ENCODE assay signal across 8 cellular contexts in the genomic region with DNA sequence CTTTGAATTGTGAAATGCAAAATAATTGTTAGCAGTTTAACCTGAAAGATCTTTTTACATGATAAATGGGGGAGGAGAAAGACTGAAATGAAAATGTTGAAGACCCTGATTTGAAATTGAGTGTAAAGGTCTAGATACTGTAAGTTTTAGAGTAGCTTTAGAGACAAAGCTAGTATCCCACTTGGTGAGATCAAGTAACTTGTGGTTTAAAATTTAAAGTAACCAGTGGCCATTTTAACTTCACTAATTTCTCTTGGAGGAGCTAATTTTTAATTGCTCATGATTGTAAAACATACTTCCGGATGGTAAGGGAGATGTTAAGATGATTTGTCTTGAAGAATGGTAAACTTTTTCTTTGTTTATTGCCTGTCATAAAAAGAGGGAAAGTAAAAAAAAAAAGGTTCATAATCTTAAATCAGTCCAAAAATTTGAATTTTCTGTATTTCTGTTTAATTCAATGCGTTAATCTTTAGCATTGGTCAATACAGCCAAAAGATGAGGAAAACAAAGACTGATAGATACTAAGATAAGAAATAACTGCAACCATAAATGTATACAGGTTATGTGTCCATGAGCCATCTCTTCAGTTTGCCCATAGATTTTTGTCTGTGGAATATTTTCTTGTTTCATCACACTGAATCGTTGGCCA. TPM values are rescaled to one million over a fixed set of nuclear protein-coding genes. Genes with fewer than 3 reads are reported as not detected.
DNase-seq lines count a peak whose midpoint lies in the region; ATAC-seq and TF ChIP-seq lines count a peak whose summit lies in the region.

No MANE protein-coding gene starts in this region.

- no peaks in the 10 kb centered on the region for H3K9me3 Mint-ChIP-seq in Caco-2 (ENCODE audit: unreplicated experiment)

- in situ Hi-C loops in mammary epithelial cell (cut with MboI; ENCODE audit: low sequenced_read_pairs in 2 of 2), result loop anchor here (5.0 kb wide), 1 partner anchor 73 kb away; no protein-coding TSS in a partner anchor

- peaks cover 74% of the 10 kb centered on the region for H3K79me2 ChIP-seq in mammary epithelial cell (ENCODE audit: insufficient read depth, low read length)

- peak overlapping the region; percentile 97 for H3K27ac ChIP-seq in mammary epithelial cell (ENCODE audit: insufficient read depth, low read depth, low read length)

- H3K9ac ChIP-seq in mammary epithelial cell (ENCODE audit: insufficient read depth, low read length), result peak overlapping the region; percentile 100

- 4% methylated on average over 3 of the region's 3 CpGs for WGBS in mammary epithelial cell (ENCODE audit: low coverage, missing lambda C conversion rate)

- H3K4me1 Mint-ChIP-seq in Caco-2 (ENCODE audit: low read depth, unreplicated experiment), result peaks cover 16% of the 10 kb centered on the region

- H3K9me3 ChIP-seq in Caco-2 (no peaks in the 10 kb centered on the region), MG63 (no peaks in the 10 kb centered on the region), mammary epithelial cell (replicated peaks; ENCODE audit: insufficient read depth, low read length) (no peaks in the 10 kb centered on the region), mucosa of descending colon (no peaks in the 10 kb centered on the region)

- TF ChIP-seq CTCF in Caco-2 (IDR thresholded peaks at IDR 0.05; ENCODE audit: insufficient read depth in 1 of 2, low read depth in 1 of 2, low read length in 1 of 2, severe bottlenecking in 1 of 2, unreplicated experiment in 1 of 2) (no peak), mammary epithelial cell (conservative IDR thresholded peaks at IDR 0.05 in 1 of 2, IDR thresholded peaks at IDR 0.05 in 1 of 2; ENCODE audit: extremely low read depth in 1 of 2, insufficient read depth in 1 of 2, low read depth in 1 of 2, low read length in 2 of 2) (no peak), mucosa of descending colon (IDR thresholded peaks at IDR 0.05) (no peak)

- CTCF ChIA-PET in Caco-2 (lab: Charles Lee), result interaction anchor here (0.5 kb wide), 1 partner anchor 89 kb away, joined by 5 read pairs; no protein-coding TSS in a partner anchor
- CTCF ChIA-PET in mammary epithelial cell (lab: Charles Lee; ENCODE audit: low non-redundant PET), result no interaction called here

- H3K4me3 ChIP-seq in Caco-2 (ENCODE audit: low read depth, low read length), result peak overlapping the region; percentile 82
- H3K4me3 ChIP-seq in MG63, result peak overlapping the region; percentile 83
- H3K4me3 ChIP-seq in mammary epithelial cell (replicated peaks in 1 of 3; ENCODE audit: insufficient read depth in 1 of 3, low read depth in 2 of 3, low read length in 3 of 3), result peak overlapping the region; percentile 70 to 95 (median 84)
- peak overlapping the region; percentile 98 for H3K4me3 ChIP-seq in mucosa of descending colon

- no peaks in the 10 kb centered on the region for H3K27me3 ChIP-seq in Caco-2 (replicated peaks; ENCODE audit: control insufficient read depth, insufficient read depth, low read length)
- no peaks in the 10 kb centered on the region for H3K27me3 ChIP-seq in MG63
- H3K27me3 ChIP-seq in mammary epithelial cell (ENCODE audit: insufficient read depth, low read length), result no peaks in the 10 kb centered on the region

- intact Hi-C loops in Caco-2 (cut with micrococcal nuclease; ENCODE audit: unreplicated experiment) (loop anchor here (1.0 kb wide), 1 partner anchor 33 kb away; no protein-coding TSS in a partner anchor), mammary epithelial cell (cut with micrococcal nuclease) (loop anchor here (1.0 to 10.0 kb wide), 3 partner anchors 19 to 680 kb away; no protein-coding TSS in a partner anchor), mucosa of descending colon (cut with DNase I, micrococcal nuclease) (loop anchor here in 1 of 2 donors (5.0 kb wide), 2 partner anchors 63 to 73 kb away; no protein-coding TSS in a partner anchor)

- peaks cover 81% of the 10 kb centered on the region for H3K36me3 Mint-ChIP-seq in Caco-2 (ENCODE audit: insufficient read depth, unreplicated experiment)

- H3K36me3 ChIP-seq in Caco-2 (ENCODE audit: control insufficient read depth, insufficient read depth, low read length), result no peaks in the 10 kb centered on the region
- peaks cover 64% of the 10 kb centered on the region for H3K36me3 ChIP-seq in MG63
- peaks cover 23% of the 10 kb centered on the region for H3K36me3 ChIP-seq in mammary epithelial cell (ENCODE audit: insufficient read depth, low read length)
- no peaks in the 10 kb centered on the region for H3K36me3 ChIP-seq in mucosa of descending colon (ENCODE audit: low read depth)

- peaks cover 34% of the 10 kb centered on the region for H3K4me1 ChIP-seq in Caco-2
- H3K4me1 ChIP-seq in mammary epithelial cell (ENCODE audit: insufficient read depth, low read length), result peaks cover 15% of the 10 kb centered on the region
- H3K4me1 ChIP-seq in mucosa of descending colon (ENCODE audit: low read depth), result peaks cover 38% of the 10 kb centered on the region

- POLR2A ChIA-PET in Caco-2 (lab: Charles Lee), result interaction anchor here (0.5 to 1.5 kb wide), 4 partner anchors 15 to 497 kb away, joined by 3 to 5 read pairs (median 4); partner anchors contain the start of gene CHD2

- no peaks in the 10 kb centered on the region for H4K20me1 ChIP-seq in mammary epithelial cell (ENCODE audit: insufficient read depth, low read length)

- peak overlapping the region; percentile 98 for H3K27ac Mint-ChIP-seq in Caco-2 (ENCODE audit: unreplicated experiment)

- peak overlapping the region; percentile 87 for H3K4me3 Mint-ChIP-seq in Caco-2 (ENCODE audit: unreplicated experiment)

- no peak for ATAC-seq in mucosa of descending colon
- ATAC-seq in GM21786 (IDR thresholded peaks at IDR 0.05; ENCODE audit: unreplicated experiment), result no peak
- no peak for ATAC-seq in GM18858 (IDR thresholded peaks at IDR 0.05; ENCODE audit: unreplicated experiment)
- no peak for ATAC-seq in HG03469 (IDR thresholded peaks at IDR 0.05; ENCODE audit: unreplicated experiment)
- no peak for ATAC-seq in GM18907 (IDR thresholded peaks at IDR 0.05; ENCODE audit: unreplicated experiment)

- H3K4me2 ChIP-seq in mammary epithelial cell (ENCODE audit: insufficient read depth, low read depth, low read length), result peak overlapping the region; percentile 90

- DNase-seq in Caco-2, result no peak
- DNase-seq in MG63, result no peak
- DNase-seq in mammary epithelial cell, result peak; percentile 43
- no peak for DNase-seq in mucosa of descending colon

- no peak overlapping the region for H2AFZ ChIP-seq in mammary epithelial cell (ENCODE audit: low read depth, low read length)

- no peaks in the 10 kb centered on the region for H3K27me3 Mint-ChIP-seq in Caco-2 (ENCODE audit: insufficient read depth, unreplicated experiment)

- dilution Hi-C loops in mammary epithelial cell (cut with HindIII; ENCODE audit: low sequenced_read_pairs), result no loop called here

- BruUV-seq in Caco-2 (replicated peaks; lab: Mats Ljungman, UMichigan) (no TSS peak), mammary epithelial cell (replicated peaks; lab: Mats Ljungman, UMichigan) (no TSS peak)

RNA-seq across cellular contexts. Expression of gene CHD2, which starts 15.2 kb away (rescaled TPM):
- total RNA-seq in Caco-2 (2022) (85.0 and 108 TPM in 2 replicates), mammary epithelial cell (100 to 1,000 TPM in 1 of 2 donors, 10 to 100 TPM in 1; 65.0 to 103 TPM), mucosa of descending colon (100 to 1,000 TPM in 2 of 3 donors, 10 to 100 TPM in 1; 86.2 to 128 (median 110) TPM)
- total RNA-seq in MG63 (2014; rRNA removed; shearing (Covaris generic); ENCODE audit: low replicate concordance), result 18.0 and 23.1 TPM in 2 replicates
- polyA plus RNA-seq in mammary epithelial cell, result 16.9 TPM
- polyA minus RNA-seq in mammary epithelial cell, result 67.0 TPM
